ENCODE assay signal across 27 cellular contexts in the genomic region with DNA sequence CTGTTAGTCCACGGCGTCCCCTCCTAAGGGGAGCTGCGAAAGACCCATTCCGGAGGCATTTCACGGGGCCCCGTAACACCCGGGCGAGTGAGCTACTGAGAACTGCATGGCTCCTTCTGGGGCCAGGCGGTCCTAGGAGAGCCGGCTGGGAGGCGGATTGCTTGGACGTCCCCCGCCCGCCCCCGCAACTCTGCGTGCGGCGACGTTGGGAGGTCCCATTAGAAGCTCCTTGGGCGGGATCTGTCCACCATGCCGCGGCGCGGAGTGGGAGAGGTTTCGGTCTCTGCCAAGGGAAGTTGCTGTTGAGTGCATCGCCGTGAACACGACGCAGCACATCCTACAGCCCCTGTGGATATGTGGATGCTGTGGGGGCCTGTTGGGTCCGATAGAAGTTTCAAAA.
"Had no signal": no experiment of that assay in that cellular context is flagged by ENCODE, and none has a peak within 500 bp of the region (broad histone marks: within the 10 kb centered on the region; RNA-seq: fewer than 3 reads in every experiment).

No MANE protein-coding gene starts in this region.

- ATAC-seq: activated CD4-positive, alpha-beta T cell treated with anti-CD3 and anti-CD28 coated beads for 36 hours; activated CD8-positive, alpha-beta memory T cell treated with anti-CD3 and anti-CD28 coated beads, Interleukin-2, amount 10 ng/mL, durations not matched to agents 7 days and 5 days; activated CD8-positive, alpha-beta T cell treated with anti-CD3 and anti-CD28 coated beads, Interleukin-2, amount 10 ng/mL, durations not matched to agents 7 days and 5 days; activated naive CD4-positive, alpha-beta T cell treated with anti-CD3 and anti-CD28 coated beads, Interleukin-2, amount 50 U/mL, for 72 hours; activated T-cell treated with anti-CD3 and anti-CD28 coated beads, Interleukin-2, amount 50 U/mL, for 72 hours; effector memory CD8-positive, alpha-beta T cell; foreskin keratinocyte; gastrocnemius medialis had no signal

- H3K9me3 ChIP-seq: ascending aorta, esophagus muscularis mucosa, gastrocnemius medialis had no signal

- H3K36me3 ChIP-seq: ascending aorta, breast epithelium, cardiac muscle cell, esophagus muscularis mucosa, gastrocnemius medialis had no signal

- H3K27me3 ChIP-seq: ascending aorta, breast epithelium, cardiac muscle cell, foreskin keratinocyte, gastrocnemius medialis had no signal

- DNase-seq: activated CD4-positive, alpha-beta memory T cell treated with anti-CD3 and anti-CD28 coated beads for 36 hours; activated CD4-positive, alpha-beta T cell treated with anti-CD3 and anti-CD28 coated beads for 36 hours; activated CD4-positive, alpha-beta T cell treated with anti-CD3 and anti-CD28 coated beads, Interleukin-2, amount 10 ng/mL, durations not matched to agents 24 days and 14 days; activated CD4-positive, CD25-positive, alpha-beta regulatory T cell; activated CD4-positive, CD25-positive, alpha-beta regulatory T cell treated with anti-CD3 and anti-CD28 coated beads, Interleukin-2, amount 50 U/mL, for 72 hours; activated CD8-positive, alpha-beta memory T cell treated with anti-CD3 and anti-CD28 coated beads, Interleukin-2, amount 10 ng/mL, durations not matched to agents 7 days and 5 days; activated CD8-positive, alpha-beta memory T cell treated with anti-CD3 and anti-CD28 coated beads, Interleukin-2, amount 50 U/mL, for 48 hours; activated CD8-positive, alpha-beta T cell treated with anti-CD3 and anti-CD28 coated beads, Interleukin-2, amount 10 ng/mL, durations not matched to agents 7 days and 5 days; activated gamma-delta T cell; activated naive CD4-positive, alpha-beta T cell; activated naive CD4-positive, alpha-beta T cell treated with anti-CD3 and anti-CD28 coated beads, Interleukin-2, amount 10 ng/mL, durations not matched to agents 7 days and 5 days; activated naive CD8-positive, alpha-beta T cell treated with anti-CD3 and anti-CD28 coated beads, Interleukin-2, amount 10 ng/mL, durations not matched to agents 7 days and 5 days; activated T-cell treated with anti-CD3 and anti-CD28 coated beads for 4 hours; activated T-cell treated with anti-CD3 and anti-CD28 coated beads, Interleukin-2, amount 50 U/mL, for 24 hours; activated T-cell treated with anti-CD3 and anti-CD28 coated beads, Interleukin-2, amount 50 U/mL, for 72 hours; cortex of kidney; dermis blood vessel endothelial cell; effector CD4-positive, alpha-beta T cell; effector memory CD8-positive, alpha-beta T cell; foreskin keratinocyte; gastrocnemius medialis; T-helper 2 cell had no signal

- H3K27ac ChIP-seq: ascending aorta, breast epithelium, cardiac muscle cell, esophagus muscularis mucosa, foreskin keratinocyte, gastrocnemius medialis had no signal

- H3K4me3 ChIP-seq: ascending aorta, breast epithelium, cardiac muscle cell, esophagus muscularis mucosa, gastrocnemius medialis had no signal

- H3K4me1 ChIP-seq: ascending aorta, breast epithelium, foreskin keratinocyte, gastrocnemius medialis had no signal
